In genomic region chr13:68261105-68261504, GRCh38 we compare ENCODE assay signal across 18 cellular contexts.
DNase-seq lines count a peak whose midpoint lies in the region; TF ChIP-seq lines count a peak whose summit lies in the region.
"Had no signal": no experiment of that assay in that cellular context is flagged by ENCODE, and none has a peak within 500 bp of the region (broad histone marks: within the 10 kb centered on the region; RNA-seq: fewer than 3 reads in every experiment).

No MANE protein-coding gene starts in this region.

- H3K27ac ChIP-seq in OCI-LY7 (ENCODE audit: low read depth, low read length, poor library complexity, severe bottlenecking) (no peak overlapping the region), brain microvascular endothelial cell (no peak overlapping the region), PC-9 (no peak overlapping the region)
- H3K27ac ChIP-seq: body of pancreas, vagina had no signal

- CTCF ChIA-PET in OCI-LY7 (lab: Charles Lee; ENCODE audit: unreplicated experiment) (no interaction called here), PC-9 (lab: Charles Lee) (no interaction called here)

- no peak for TF ChIP-seq POLR2A in erythroblast (IDR thresholded peaks at IDR 0.05; ENCODE audit: low read length)

- POLR2A ChIA-PET in OCI-LY7 (lab: Charles Lee) = no interaction called here
- POLR2A ChIA-PET in PC-9 (lab: Charles Lee; ENCODE audit: unreplicated experiment) = no interaction called here

- H3K9me2 ChIP-seq in OCI-LY7 (ENCODE audit: insufficient read depth, low read length) (no peaks in the 10 kb centered on the region), PC-9 (ENCODE audit: insufficient read depth) (no peaks in the 10 kb centered on the region)

- H3K79me2 ChIP-seq in OCI-LY7 (ENCODE audit: insufficient read depth, low read depth, low read length) (no peaks in the 10 kb centered on the region), PC-9 (ENCODE audit: low read depth) (no peaks in the 10 kb centered on the region)

- no peaks in the 10 kb centered on the region for H3F3A ChIP-seq in PC-9 (ENCODE audit: insufficient read depth, low read depth)

- H4K20me1 ChIP-seq in OCI-LY7 (ENCODE audit: insufficient read depth, low read length) = no peaks in the 10 kb centered on the region
- no peaks in the 10 kb centered on the region for H4K20me1 ChIP-seq in PC-9 (ENCODE audit: insufficient read depth)

- no peak overlapping the region for H3K4me2 ChIP-seq in OCI-LY7 (ENCODE audit: low read length)
- H3K4me2 ChIP-seq in PC-9 = no peak overlapping the region

- no peak overlapping the region for H2AFZ ChIP-seq in OCI-LY7 (ENCODE audit: low read length)
- no peak overlapping the region for H2AFZ ChIP-seq in PC-9

- H3K36me3 ChIP-seq in OCI-LY7 (ENCODE audit: insufficient read depth, low read length) = no peaks in the 10 kb centered on the region
- H3K36me3 ChIP-seq in brain microvascular endothelial cell (replicated peaks) = no peaks in the 10 kb centered on the region
- no peaks in the 10 kb centered on the region for H3K36me3 ChIP-seq in PC-9 (ENCODE audit: low read depth)
- H3K36me3 ChIP-seq: vagina had no signal

- H3K4me3 ChIP-seq in OCI-LY7 (ENCODE audit: low read depth, low read length, poor library complexity, severe bottlenecking) = no peak overlapping the region
- no peak overlapping the region for H3K4me3 ChIP-seq in brain microvascular endothelial cell (ENCODE audit: low read depth, low read length)
- no peak overlapping the region for H3K4me3 ChIP-seq in PC-9
- H3K4me3 ChIP-seq: body of pancreas, vagina had no signal

- intact Hi-C loops in OCI-LY7 (cut with micrococcal nuclease; ENCODE audit: unreplicated experiment) (no loop called here), PC-9 (cut with micrococcal nuclease; ENCODE audit: unreplicated experiment) (no loop called here)

- H3K9me3 ChIP-seq in OCI-LY7 (ENCODE audit: low read length) (no peaks in the 10 kb centered on the region), PC-9 (ENCODE audit: insufficient read depth, low read depth) (no peaks in the 10 kb centered on the region)
- H3K9me3 ChIP-seq: body of pancreas, vagina had no signal

- TF ChIP-seq CTCF in OCI-LY7 (conservative IDR thresholded peaks at IDR 0.05; ENCODE audit: low read length) (peak; percentile 50), brain microvascular endothelial cell (IDR thresholded peaks at IDR 0.05; ENCODE audit: low read depth, low read length, missing control alignments) (no peak), PC-9 (conservative IDR thresholded peaks at IDR 0.05) (no peak)

- BruUV-seq in OCI-LY7 (replicated peaks; lab: Mats Ljungman, UMichigan) = no TSS peak
- no TSS peak for BruUV-seq in PC-9 (replicated peaks; lab: Mats Ljungman, UMichigan)

- DNase-seq in ACHN (peak; percentile 2), H4 (ENCODE audit: low spot score) (peak; percentile 2), OCI-LY7 (ENCODE audit: low spot score) (no peak), erythroblast (lab: John Stamatoyannopoulos, UW) (peak; percentile 40 to 43), foreskin melanocyte (no peak), brain microvascular endothelial cell (no peak), PC-9 (no peak), Ammon's horn (ENCODE audit: low spot score) (no peak)
- DNase-seq: activated CD4-positive, alpha-beta T cell treated with anti-CD3 and anti-CD28 coated beads, Interleukin-2, amount 50 U/mL, for 4 hours; activated T-cell treated with anti-CD3 and anti-CD28 coated beads, Interleukin-2, amount 50 U/mL, for 1 hour; body of pancreas; glutamatergic neuron; HFFc6; naive thymus-derived CD8-positive, alpha-beta T cell; NCI-H1694 treated with DMSO at 0.1 percent for 48 hours; posterior cingulate gyrus; stimulated activated CD4-positive, alpha-beta T cell treated with anti-CD3 and anti-CD28 coated beads, Interleukin-2, amount 100 ng/mL, for 48 hours had no signal

- H3K27me3 ChIP-seq in brain microvascular endothelial cell (replicated peaks) (no peaks in the 10 kb centered on the region), PC-9 (ENCODE audit: insufficient read depth, low read depth) (no peaks in the 10 kb centered on the region)
- H3K27me3 ChIP-seq: body of pancreas, vagina had no signal

- in situ Hi-C loops in ACHN (cut with HindIII; ENCODE audit: low pct_ligation_motif_present, low pct_unique_long_range_greater_than_20kb, low sequenced_read_pairs) (no loop called here), brain microvascular endothelial cell (cut with HindIII; ENCODE audit: low pct_ligation_motif_present, low sequenced_read_pairs) (no loop called here)

- H3K4me1 ChIP-seq in OCI-LY7 (ENCODE audit: insufficient read depth, low read length, poor library complexity, severe bottlenecking) (no peaks in the 10 kb centered on the region), PC-9 (replicated peaks; ENCODE audit: insufficient read depth) (no peaks in the 10 kb centered on the region)
- H3K4me1 ChIP-seq: body of pancreas, vagina had no signal

Comparison
In these comparisons a context has a peak if more than half of its experiments do, and no peak if none do; other contexts are left out.
1. DNase-seq: peak in ACHN (single experiment), H4 (single experiment) and erythroblast (2 of 2); none in OCI-LY7 (single experiment), foreskin melanocyte (single experiment), brain microvascular endothelial cell (single experiment), PC-9 (0 of 2) and Ammon's horn (single experiment).